ENCODE assay signal across 1 cellular context in genomic region chr11:11569936-11570491, GRCh38.
A peak's percentile ranks its signal among the peaks of the same experiment; 100 is the strongest.
TF ChIP-seq lines count a peak whose summit lies in the region.

No MANE protein-coding gene starts in this region.

TF ChIP-seq in liver, 16 proteins besides CTCF, POLR2A, EP300 and RAD21 (continued from another document):
- TF ChIP-seq ZBTB33 (IDR thresholded peaks at IDR 0.05) (no peak), SP1 (IDR thresholded peaks at IDR 0.05) (peak; percentile 22), RXRA (IDR thresholded peaks at IDR 0.05) (no peak), HNF4A (conservative IDR thresholded peaks at IDR 0.05) (no peak), HNF4G (IDR thresholded peaks at IDR 0.05) (no peak), JUND (IDR thresholded peaks at IDR 0.05) (no peak), YY1 (IDR thresholded peaks at IDR 0.05) (no peak), NR2F2 (IDR thresholded peaks at IDR 0.05) (peak; percentile 56), ATF3 (IDR thresholded peaks at IDR 0.05) (no peak), MAX (IDR thresholded peaks at IDR 0.05) (no peak)
